In the genomic region with DNA sequence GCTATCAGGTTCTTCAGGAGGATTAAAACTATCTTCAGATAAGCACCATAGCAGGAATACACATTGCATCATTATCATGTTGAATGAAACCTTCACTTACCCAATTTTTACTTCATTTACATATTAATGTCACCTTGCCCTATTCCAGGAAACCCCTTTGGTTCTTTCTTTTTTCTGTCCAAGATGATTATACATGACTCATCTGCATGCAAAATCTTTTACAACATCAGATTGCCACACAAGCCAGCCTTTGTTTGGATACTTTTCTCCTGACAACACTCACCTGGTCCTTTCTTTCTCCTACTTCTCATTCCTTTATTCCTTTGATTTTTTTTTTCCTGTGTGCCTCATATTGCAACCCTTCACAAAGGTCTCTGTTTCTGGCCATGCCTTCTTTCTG, we compare ENCODE assay signal across 28 cellular contexts.
A peak's percentile ranks its signal among the peaks of the same experiment; 100 is the strongest.
DNase-seq lines count a peak whose midpoint lies in the region; ATAC-seq and TF ChIP-seq lines count a peak whose summit lies in the region.
"Had no signal": no experiment of that assay in that cellular context is flagged by ENCODE, and none has a peak within 500 bp of the region (broad histone marks: within the 10 kb centered on the region; RNA-seq: fewer than 3 reads in every experiment).

No MANE protein-coding gene starts in this region.

- H3K9ac ChIP-seq in HUES6 (ENCODE audit: low read length), result no peak overlapping the region
- no peak overlapping the region for H3K9ac ChIP-seq in MM.1S (ENCODE audit: low read length)

- H3K4me2 ChIP-seq in MM.1S (ENCODE audit: low read depth, low read length), result no peak overlapping the region
- H3K4me2 ChIP-seq: smooth muscle cell had no signal

- peaks cover 83% of the 10 kb centered on the region for H3K4me1 Mint-ChIP-seq in neural crest cell
- H3K4me1 Mint-ChIP-seq: activated naive CD8-positive, alpha-beta T cell treated with anti-CD3 and anti-CD28 coated beads, Interleukin-2, amount 10 ng/mL, durations not matched to agents 7 days and 5 days; CD4-positive, alpha-beta memory T cell; T-helper 17 cell had no signal

- no peaks in the 10 kb centered on the region for H3K9me2 ChIP-seq in MM.1S (replicated peaks; ENCODE audit: insufficient read depth, low read length)

- no peak overlapping the region for H3K4me3 ChIP-seq in HUES6 (ENCODE audit: low read depth, low read length)
- H3K4me3 ChIP-seq in astrocyte of the spinal cord (ENCODE audit: low read depth, low read length), result no peak overlapping the region
- no peak overlapping the region for H3K4me3 ChIP-seq in psoas muscle
- H3K4me3 ChIP-seq in MM.1S (ENCODE audit: low read length), result no peak overlapping the region
- H3K4me3 ChIP-seq: gastroesophageal sphincter, GM12878, HAP-1, lung, pancreas, smooth muscle cell had no signal

- no peaks in the 10 kb centered on the region for H3K27me3 Mint-ChIP-seq in neural crest cell (ENCODE audit: low read depth)
- H3K27me3 Mint-ChIP-seq: activated naive CD8-positive, alpha-beta T cell treated with anti-CD3 and anti-CD28 coated beads, Interleukin-2, amount 10 ng/mL, durations not matched to agents 7 days and 5 days; natural killer cell treated with Interleukin-12 subunit alpha and Interleukin-12 subunit beta and Interleukin-15 and Interleukin-18, amount 100 ng/mL, for 72 hours; T-helper 17 cell had no signal

- no peaks in the 10 kb centered on the region for H3K36me3 ChIP-seq in HUES6 (ENCODE audit: control insufficient read depth, insufficient read depth, low read length)
- no peaks in the 10 kb centered on the region for H3K36me3 ChIP-seq in psoas muscle (ENCODE audit: insufficient read depth in 1 of 2, low read depth in 1 of 2)
- H3K36me3 ChIP-seq in MM.1S (replicated peaks; ENCODE audit: insufficient read depth, low read length), result no peaks in the 10 kb centered on the region
- H3K36me3 ChIP-seq: gastroesophageal sphincter, HAP-1, pancreas had no signal

- no peak overlapping the region for H3K4me3 Mint-ChIP-seq in neural crest cell
- H3K4me3 Mint-ChIP-seq: activated naive CD8-positive, alpha-beta T cell treated with anti-CD3 and anti-CD28 coated beads, Interleukin-2, amount 10 ng/mL, durations not matched to agents 7 days and 5 days; activated T-cell treated with anti-CD3 and anti-CD28 coated beads, Interleukin-2, amount 50 U/mL, for 4 hours; CD4-positive, alpha-beta memory T cell; natural killer cell treated with Interleukin-12 subunit alpha and Interleukin-12 subunit beta and Interleukin-15 and Interleukin-18, amount 100 ng/mL, for 72 hours; T-helper 17 cell had no signal

- no peak for ATAC-seq in psoas muscle
- ATAC-seq: activated T-cell treated with anti-CD3 and anti-CD28 coated beads, Interleukin-2, amount 50 U/mL, for 4 hours; gastroesophageal sphincter; GM12878; left cardiac atrium; natural killer cell treated with Interleukin-12 subunit alpha and Interleukin-12 subunit beta and Interleukin-15 and Interleukin-18, amount 100 ng/mL, for 72 hours; Panc1; pancreas; SK-N-SH treated with all-trans-retinoic acid at 6 μM for 48 hours; T-helper 17 cell had no signal

- H4K20me1 ChIP-seq in MM.1S (ENCODE audit: insufficient read depth, low read length), result no peaks in the 10 kb centered on the region

- in situ Hi-C loops in astrocyte of the spinal cord (cut with HindIII; ENCODE audit: low sequenced_read_pairs), result no loop called here

- DNase-seq in COLO829 (ENCODE audit: low spot score) (peak; percentile 18), astrocyte of the spinal cord (ENCODE audit: low read depth, low spot score) (peak; percentile 7), neural crest cell (ENCODE audit: low read depth, low spot score) (no peak), NOMO-1 treated with DMSO at 0.1 percent for 48 hours (lab: John Stamatoyannopoulos, UW; ENCODE audit: unreplicated experiment) (no peak), psoas muscle (no peak), MM.1S (no peak)
- DNase-seq: activated gamma-delta T cell treated with Interleukin-2 at 50 U/mL for 16 hours; activated naive CD8-positive, alpha-beta T cell treated with anti-CD3 and anti-CD28 coated beads, Interleukin-2, amount 10 ng/mL, durations not matched to agents 7 days and 5 days; activated T-cell treated with anti-CD3 and anti-CD28 coated beads, Interleukin-2, amount 50 U/mL, for 4 hours; CD4-positive, alpha-beta memory T cell; hippocampal formation; left cardiac atrium; NCI-H1105; NCI-H187; NCI-H69; pancreas; Right ventricle myocardium superior; stimulated activated naive CD4-positive, alpha-beta T cell treated with Interleukin-2 at 50 U/mL for 16 hours; T-helper 17 cell had no signal

- H3F3A ChIP-seq in MM.1S (ENCODE audit: insufficient read depth, low read length), result no peaks in the 10 kb centered on the region

- peak overlapping the region; percentile 69 for H3K27ac Mint-ChIP-seq in neural crest cell (ENCODE audit: unreplicated experiment)
- H3K27ac Mint-ChIP-seq: activated naive CD8-positive, alpha-beta T cell treated with anti-CD3 and anti-CD28 coated beads, Interleukin-2, amount 10 ng/mL, durations not matched to agents 7 days and 5 days; CD4-positive, alpha-beta memory T cell; natural killer cell treated with Interleukin-12 subunit alpha and Interleukin-12 subunit beta and Interleukin-15 and Interleukin-18, amount 100 ng/mL, for 72 hours; T-helper 17 cell had no signal

- intact Hi-C loops in psoas muscle (cut with DNase I), result no loop called here

- TF ChIP-seq CTCF in astrocyte of the spinal cord (IDR thresholded peaks at IDR 0.05; ENCODE audit: low read depth, low read length) (no peak), neural crest cell (conservative IDR thresholded peaks at IDR 0.05) (no peak), psoas muscle (IDR thresholded peaks at IDR 0.05) (no peak), MM.1S (IDR thresholded peaks at IDR 0.05; ENCODE audit: low read length) (no peak)

- H3K4me1 ChIP-seq in HUES6 (ENCODE audit: control insufficient read depth, insufficient read depth, low read length) (peaks cover 58% of the 10 kb centered on the region), psoas muscle (no peaks in the 10 kb centered on the region), MM.1S (ENCODE audit: low read length) (no peaks in the 10 kb centered on the region)
- H3K4me1 ChIP-seq: gastroesophageal sphincter, pancreas had no signal

- H3K27me3 ChIP-seq in HUES6 (ENCODE audit: control insufficient read depth, insufficient read depth, low read length) (no peaks in the 10 kb centered on the region), psoas muscle (ENCODE audit: insufficient read depth in 3 of 3, low read length in 2 of 3) (no peaks in the 10 kb centered on the region), MM.1S (replicated peaks; ENCODE audit: insufficient read depth, low read length) (no peaks in the 10 kb centered on the region)
- H3K27me3 ChIP-seq: pancreas had no signal

- H3K9me3 ChIP-seq in HUES6 (ENCODE audit: control insufficient read depth, insufficient read depth, low read depth, low read length) (no peaks in the 10 kb centered on the region), psoas muscle (no peaks in the 10 kb centered on the region), MM.1S (replicated peaks; ENCODE audit: insufficient read depth, low read length) (no peaks in the 10 kb centered on the region)
- H3K9me3 ChIP-seq: gastroesophageal sphincter, HAP-1, pancreas had no signal

- H3K27ac ChIP-seq in HUES6 (ENCODE audit: low read depth, low read length) (peak overlapping the region; percentile 51; the same call in 1 of the 2 replicates), psoas muscle (no peak overlapping the region), MM.1S (ENCODE audit: low read length) (no peak overlapping the region)
- H3K27ac ChIP-seq: gastroesophageal sphincter, pancreas had no signal

- H3K36me3 Mint-ChIP-seq in neural crest cell (ENCODE audit: low read depth), result no peaks in the 10 kb centered on the region
- H3K36me3 Mint-ChIP-seq: activated naive CD8-positive, alpha-beta T cell treated with anti-CD3 and anti-CD28 coated beads, Interleukin-2, amount 10 ng/mL, durations not matched to agents 7 days and 5 days; CD4-positive, alpha-beta memory T cell; natural killer cell treated with Interleukin-12 subunit alpha and Interleukin-12 subunit beta and Interleukin-15 and Interleukin-18, amount 100 ng/mL, for 72 hours had no signal

- H3K9me3 Mint-ChIP-seq in neural crest cell, result no peaks in the 10 kb centered on the region
- H3K9me3 Mint-ChIP-seq: activated naive CD8-positive, alpha-beta T cell treated with anti-CD3 and anti-CD28 coated beads, Interleukin-2, amount 10 ng/mL, durations not matched to agents 7 days and 5 days; activated T-cell treated with anti-CD3 and anti-CD28 coated beads, Interleukin-2, amount 50 U/mL, for 4 hours had no signal

- no peak overlapping the region for H2AFZ ChIP-seq in MM.1S (ENCODE audit: low read length)

- no peaks in the 10 kb centered on the region for H3K79me2 ChIP-seq in MM.1S (ENCODE audit: low read length)

Comparison
In these comparisons a context has a peak if more than half of its experiments do, and no peak if none do; other contexts are left out.
1. DNase-seq: peak in COLO829 (single experiment) and astrocyte of the spinal cord (single experiment); none in neural crest cell (single experiment), NOMO-1 treated with DMSO at 0.1 percent for 48 hours (single experiment), psoas muscle (0 of 2) and MM.1S (single experiment).